In genomic region chr4:39365931-39366771, GRCh38 we compare ENCODE assay signal across 8 cellular contexts. TPM values are rescaled to one million over a fixed set of nuclear protein-coding genes. Genes with fewer than 3 reads are reported as not detected.
A peak's percentile ranks its signal among the peaks of the same experiment; 100 is the strongest.
DNase-seq lines count a peak whose midpoint lies in the region; ATAC-seq and TF ChIP-seq lines count a peak whose summit lies in the region.

A gene with protein sequence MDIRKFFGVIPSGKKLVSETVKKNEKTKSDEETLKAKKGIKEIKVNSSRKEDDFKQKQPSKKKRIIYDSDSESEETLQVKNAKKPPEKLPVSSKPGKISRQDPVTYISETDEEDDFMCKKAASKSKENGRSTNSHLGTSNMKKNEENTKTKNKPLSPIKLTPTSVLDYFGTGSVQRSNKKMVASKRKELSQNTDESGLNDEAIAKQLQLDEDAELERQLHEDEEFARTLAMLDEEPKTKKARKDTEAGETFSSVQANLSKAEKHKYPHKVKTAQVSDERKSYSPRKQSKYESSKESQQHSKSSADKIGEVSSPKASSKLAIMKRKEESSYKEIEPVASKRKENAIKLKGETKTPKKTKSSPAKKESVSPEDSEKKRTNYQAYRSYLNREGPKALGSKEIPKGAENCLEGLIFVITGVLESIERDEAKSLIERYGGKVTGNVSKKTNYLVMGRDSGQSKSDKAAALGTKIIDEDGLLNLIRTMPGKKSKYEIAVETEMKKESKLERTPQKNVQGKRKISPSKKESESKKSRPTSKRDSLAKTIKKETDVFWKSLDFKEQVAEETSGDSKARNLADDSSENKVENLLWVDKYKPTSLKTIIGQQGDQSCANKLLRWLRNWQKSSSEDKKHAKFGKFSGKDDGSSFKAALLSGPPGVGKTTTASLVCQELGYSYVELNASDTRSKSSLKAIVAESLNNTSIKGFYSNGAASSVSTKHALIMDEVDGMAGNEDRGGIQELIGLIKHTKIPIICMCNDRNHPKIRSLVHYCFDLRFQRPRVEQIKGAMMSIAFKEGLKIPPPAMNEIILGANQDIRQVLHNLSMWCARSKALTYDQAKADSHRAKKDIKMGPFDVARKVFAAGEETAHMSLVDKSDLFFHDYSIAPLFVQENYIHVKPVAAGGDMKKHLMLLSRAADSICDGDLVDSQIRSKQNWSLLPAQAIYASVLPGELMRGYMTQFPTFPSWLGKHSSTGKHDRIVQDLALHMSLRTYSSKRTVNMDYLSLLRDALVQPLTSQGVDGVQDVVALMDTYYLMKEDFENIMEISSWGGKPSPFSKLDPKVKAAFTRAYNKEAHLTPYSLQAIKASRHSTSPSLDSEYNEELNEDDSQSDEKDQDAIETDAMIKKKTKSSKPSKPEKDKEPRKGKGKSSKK (minus strand): TSS chr4:39366362. CDS start chr4:39366241, 121 bp downstream.

- CTCF ChIA-PET in CD8-positive, alpha-beta memory T cell (lab: Charles Lee) = interaction anchor here (0.9 to 3.4 kb wide), 3 partner anchors 10 to 92 kb away, joined by 3 to 17 read pairs (median 4); partner anchors contain the start of genes LIAS and RPL9

- TF ChIP-seq CTCF in GM20000 (IDR thresholded peaks at IDR 0.05; ENCODE audit: extremely low read depth, missing control alignments) (no peak), mucosa of descending colon (IDR thresholded peaks at IDR 0.05) (no peak)

- H3K27me3 ChIP-seq in CD8-positive, alpha-beta memory T cell (ENCODE audit: insufficient read depth, low read length, poor library complexity, severe bottlenecking) = no peaks in the 10 kb centered on the region
- H3K27me3 ChIP-seq in HUES64 (ENCODE audit: insufficient read depth, low read length) = peaks cover 14% of the 10 kb centered on the region; the same call in 1 of the 2 replicates

- peak; percentile 100 for ATAC-seq in mucosa of descending colon

- H3K27ac ChIP-seq in CD8-positive, alpha-beta memory T cell (ENCODE audit: low read depth, low read length) = peak within 1 kb of the TSS; percentile 84
- H3K27ac ChIP-seq in HUES64 (ENCODE audit: low read depth, low read length) (peak within 1 kb of the TSS; percentile 94), epithelial cell of prostate (peak within 1 kb of the TSS; percentile 51)

- WGBS in HUES64 = 6% methylated on average over 52 of the region's 55 CpGs

- peaks cover 0 to 6% (median 4%) of the 10 kb centered on the region in 5 donors for H3K9me3 Mint-ChIP-seq in CD8-positive, alpha-beta memory T cell

- H3K9me3 ChIP-seq in CD8-positive, alpha-beta memory T cell (ENCODE audit: low read length) = no peaks in the 10 kb centered on the region
- 0 out of 2 replicates have a peak, but pooled peaks cover 4% of the 10 kb centered on the region for H3K9me3 ChIP-seq in HUES64 (ENCODE audit: insufficient read depth, low read depth, low read length)
- H3K9me3 ChIP-seq in mucosa of descending colon = peaks cover 5% of the 10 kb centered on the region

- POLR2A ChIA-PET in CD8-positive, alpha-beta memory T cell (lab: Charles Lee) = interaction anchor here (0.6 to 2.5 kb wide), 5 partner anchors 9 to 184 kb away, joined by 3 to 25 read pairs (median 4); partner anchors contain the start of genes LIAS and RPL9

- peak within 1 kb of the TSS; percentile 94 for H3K9ac ChIP-seq in HUES64 (ENCODE audit: low read depth, low read length)

- H3K36me3 ChIP-seq in CD8-positive, alpha-beta memory T cell (ENCODE audit: insufficient read depth, low read length) = no peaks in the 10 kb centered on the region
- no peaks in the 10 kb centered on the region for H3K36me3 ChIP-seq in HUES64 (ENCODE audit: insufficient read depth, low read length)
- no peaks in the 10 kb centered on the region for H3K36me3 ChIP-seq in mucosa of descending colon (ENCODE audit: low read depth)

- H3K4me1 Mint-ChIP-seq in CD8-positive, alpha-beta memory T cell = peaks cover 31 to 44% (median 42%) of the 10 kb centered on the region in 3 donors

- H3K4me3 Mint-ChIP-seq in CD8-positive, alpha-beta memory T cell = peak within 1 kb of the TSS; percentile 90 to 96 (median 93)

- H3K4me3 ChIP-seq in CD8-positive, alpha-beta memory T cell (ENCODE audit: low read length) = peak within 1 kb of the TSS; percentile 93
- H3K4me3 ChIP-seq in HUES64 (ENCODE audit: low read length) = peak within 1 kb of the TSS; percentile 80
- peak within 1 kb of the TSS; percentile 73 for H3K4me3 ChIP-seq in mucosa of descending colon

- H3K27ac Mint-ChIP-seq in CD8-positive, alpha-beta memory T cell = peak within 1 kb of the TSS; percentile 89 to 97 (median 92)

- DNase-seq in CD8-positive, alpha-beta memory T cell = peak; percentile 87 to 95 (median 90)
- DNase-seq in GM20000 (ENCODE audit: low spot score) (peak; percentile 87), OCI-M1 (lab: John Stamatoyannopoulos, UW) (peak; percentile 92), activated T-cell treated with anti-CD3 and anti-CD28 coated beads for 24 hours (ENCODE audit: low read depth) (peak; percentile 90), epithelial cell of prostate (ENCODE audit: low read depth, low spot score) (peak; percentile 70), mucosa of descending colon (peak; percentile 96 to 98 (median 96))
- peak; percentile 89 to 97 for DNase-seq in stimulated activated CD8-positive, alpha-beta memory T cell treated with anti-CD3 and anti-CD28 coated beads, Interleukin-4, amount 100 ng/mL, for 1 hour (ENCODE audit: low read depth in 2 of 2, low spot score in 1 of 2)

- peaks cover 0 to 3% of the 10 kb centered on the region in 2 donors for H3K27me3 Mint-ChIP-seq in CD8-positive, alpha-beta memory T cell

- intact Hi-C loops in mucosa of descending colon (cut with DNase I, micrococcal nuclease) = no loop called here

- H3K36me3 Mint-ChIP-seq in CD8-positive, alpha-beta memory T cell = peaks cover 0 to 13% (median 6%) of the 10 kb centered on the region in 3 donors

- peaks cover 34% of the 10 kb centered on the region for H3K4me1 ChIP-seq in CD8-positive, alpha-beta memory T cell (ENCODE audit: insufficient read depth, low read length)
- H3K4me1 ChIP-seq in HUES64 (ENCODE audit: insufficient read depth, low read length) = peaks cover 7% of the 10 kb centered on the region; the same call in 1 of the 2 replicates
- H3K4me1 ChIP-seq in mucosa of descending colon (ENCODE audit: low read depth) = peaks cover 4% of the 10 kb centered on the region

RNA-seq across cellular contexts. Expression of the gene that starts here (rescaled TPM):
- 10 to 100 TPM; 79.8 to 82.9 TPM for total RNA-seq in CD8-positive, alpha-beta memory T cell
- polyA plus RNA-seq in CD8-positive, alpha-beta memory T cell = 45.7 TPM
- polyA plus RNA-seq in HUES64 (2013, experiment 1 of 2) = 44.7 TPM
- 52.0 TPM for polyA plus RNA-seq in HUES64 (2013, experiment 2 of 2)
- total RNA-seq in mucosa of descending colon = 10 to 100 TPM; 24.2 to 47.3 (median 29.5) TPM

Comparison
In these comparisons a context has a peak if more than half of its experiments do, and no peak if none do; other contexts are left out.
1. Peak in every context shown above with its lines: DNase-seq, ATAC-seq, H3K4me3 ChIP-seq and H3K27ac ChIP-seq.